Comparison of ENCODE assay signal across 18 cellular contexts in genomic region chr20:32623667-32624157, GRCh38. TPM values are rescaled to one million over a fixed set of nuclear protein-coding genes. Genes with fewer than 3 reads are reported as not detected.
DNase-seq lines count a peak whose midpoint lies in the region; ATAC-seq and TF ChIP-seq lines count a peak whose summit lies in the region.
"Had no signal": no experiment of that assay in that cellular context is flagged by ENCODE, and none has a peak within 500 bp of the region (broad histone marks: within the 10 kb centered on the region; RNA-seq: fewer than 3 reads in every experiment).

No MANE protein-coding gene starts in this region.

- H3K27ac Mint-ChIP-seq in WTC11 (no peak overlapping the region), neural crest cell (ENCODE audit: unreplicated experiment) (no peak overlapping the region), immature natural killer cell (no peak overlapping the region)
- H3K27ac Mint-ChIP-seq: activated B cell treated with CpG ODN at 0.5 μM for 24 hours; activated T-helper 2 cell treated with anti-CD3 and anti-CD28 coated beads, Interferon-gamma antibody, Interleukin-2, Interleukin-4, amounts not matched to agents 10 μg/mL and 5 μg/mL and 100 μg/mL, durations not matched to agents 14 hours and 24 hours and 36 hours had no signal

- H3K4me1 ChIP-seq in SJCRH30: no peaks in the 10 kb centered on the region; the same call in 1 of the 2 replicates

- H3K9me3 Mint-ChIP-seq in WTC11: no peaks in the 10 kb centered on the region
- H3K9me3 Mint-ChIP-seq in neural crest cell: no peaks in the 10 kb centered on the region
- no peaks in the 10 kb centered on the region for H3K9me3 Mint-ChIP-seq in immature natural killer cell
- H3K9me3 Mint-ChIP-seq: activated B cell treated with CpG ODN at 0.5 μM for 24 hours; activated T-helper 2 cell treated with anti-CD3 and anti-CD28 coated beads, Interferon-gamma antibody, Interleukin-2, Interleukin-4, amounts not matched to agents 10 μg/mL and 5 μg/mL and 100 μg/mL, durations not matched to agents 14 hours and 24 hours and 36 hours; central memory CD8-positive, alpha-beta T cell had no signal

- DNase-seq in H7 (peak; percentile 88), NCI-H1105 treated with DMSO at 0.1 percent for 48 hours (lab: John Stamatoyannopoulos, UW) (peak; percentile 22), WTC11 (ENCODE audit: low spot score) (peak; percentile 59), neural crest cell (ENCODE audit: low read depth, low spot score) (no peak), immature natural killer cell (no peak), SJCRH30 (no peak)
- DNase-seq: activated B cell treated with CpG ODN at 0.5 μM for 24 hours; effector CD8-positive, alpha-beta T cell; left colon; ovary; stimulated activated CD4-positive, alpha-beta T cell treated with anti-CD3 and anti-CD28 coated beads, Interleukin-4, amount 100 ng/mL, for 4 hours; thyroid gland had no signal

- no peak overlapping the region for H3K27ac ChIP-seq in SJCRH30
- H3K27ac ChIP-seq: hepatocyte, ovary, skin epidermis, thyroid gland had no signal

- POLR2A ChIA-PET in WTC11 (lab: Charles Lee): interaction anchor here (0.5 kb wide), 1 partner anchor 27 kb away, joined by 3 read pairs; no protein-coding TSS in a partner anchor

- no peaks in the 10 kb centered on the region for H3K27me3 ChIP-seq in H7 (ENCODE audit: control insufficient read depth, insufficient read depth, low read length)
- peaks cover 32% of the 10 kb centered on the region for H3K27me3 ChIP-seq in SJCRH30
- H3K27me3 ChIP-seq: hepatocyte, ovary, thyroid gland had no signal

- CTCF ChIA-PET in WTC11 (lab: Charles Lee): interaction anchor here (0.6 to 2.5 kb wide), 5 partner anchors 19 to 108 kb away, joined by 3 to 6 read pairs (median 3); no protein-coding TSS in a partner anchor

- H3K4me1 Mint-ChIP-seq in WTC11 (peaks cover 19% of the 10 kb centered on the region), neural crest cell (peaks cover 28% of the 10 kb centered on the region), immature natural killer cell (peaks cover 12 to 13% of the 10 kb centered on the region in 2 donors)
- H3K4me1 Mint-ChIP-seq: central memory CD8-positive, alpha-beta T cell had no signal

- no peaks in the 10 kb centered on the region for H3K36me3 Mint-ChIP-seq in WTC11
- no peaks in the 10 kb centered on the region for H3K36me3 Mint-ChIP-seq in neural crest cell (ENCODE audit: low read depth)
- H3K36me3 Mint-ChIP-seq in immature natural killer cell: no peaks in the 10 kb centered on the region

- no peak overlapping the region for H3K4me3 ChIP-seq in H7 (ENCODE audit: insufficient read depth, low read depth, low read length)
- no peak overlapping the region for H3K4me3 ChIP-seq in SJCRH30
- H3K4me3 ChIP-seq: hepatocyte, ovary, skin epidermis, thyroid gland had no signal

- H3K36me3 ChIP-seq in H7 (replicated peaks; ENCODE audit: control insufficient read depth, insufficient read depth, low read length) (no peaks in the 10 kb centered on the region), SJCRH30 (no peaks in the 10 kb centered on the region)
- H3K36me3 ChIP-seq: ovary, thyroid gland had no signal

- ATAC-seq in WTC11 (peak; percentile 60), HG02642 (IDR thresholded peaks at IDR 0.05; ENCODE audit: poor library complexity, unreplicated experiment) (no peak)
- ATAC-seq: left colon had no signal

- H3K27me3 Mint-ChIP-seq in WTC11 (ENCODE audit: low read depth) (no peaks in the 10 kb centered on the region), neural crest cell (ENCODE audit: low read depth) (peaks cover 13% of the 10 kb centered on the region), immature natural killer cell (ENCODE audit: low read depth in 3 of 3) (peaks cover 0 to 7% (median 0%) of the 10 kb centered on the region in 3 donors)
- H3K27me3 Mint-ChIP-seq: central memory CD8-positive, alpha-beta T cell had no signal

- H3K4me3 Mint-ChIP-seq in WTC11: no peak overlapping the region
- no peak overlapping the region for H3K4me3 Mint-ChIP-seq in neural crest cell
- H3K4me3 Mint-ChIP-seq in immature natural killer cell: no peak overlapping the region
- H3K4me3 Mint-ChIP-seq: activated B cell treated with CpG ODN at 0.5 μM for 24 hours; central memory CD8-positive, alpha-beta T cell had no signal

- TF ChIP-seq CTCF in WTC11 (IDR thresholded peaks at IDR 0.05) (no peak), neural crest cell (conservative IDR thresholded peaks at IDR 0.05) (peak; percentile 24)

- H3K9me3 ChIP-seq in SJCRH30 (replicated peaks): no peaks in the 10 kb centered on the region
- H3K9me3 ChIP-seq: ovary, thyroid gland had no signal

TF ChIP-seq in WTC11, 78 proteins besides CTCF, POLR2A, EP300 and RAD21:
- TF ChIP-seq PRRX2 (CRISPR knock-in tag; IDR thresholded peaks at IDR 0.05) (no peak), NFE2L1 (CRISPR knock-in tag; IDR thresholded peaks at IDR 0.05) (no peak)
- TF ChIP-seq, protein P1, sequence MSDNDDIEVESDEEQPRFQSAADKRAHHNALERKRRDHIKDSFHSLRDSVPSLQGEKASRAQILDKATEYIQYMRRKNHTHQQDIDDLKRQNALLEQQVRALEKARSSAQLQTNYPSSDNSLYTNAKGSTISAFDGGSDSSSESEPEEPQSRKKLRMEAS (CRISPR knock-in tag; IDR thresholded peaks at IDR 0.05): 0 out of 2 replicates have a peak, but pooled peaks have one; percentile 20

RNA-seq across cellular contexts. Expression of gene NOL4L, which starts 38.6 kb away (rescaled TPM):
- total RNA-seq in H7 (2014; rRNA removed; shearing (Covaris generic)): 26.6 and 28.1 TPM in 2 replicates
- total RNA-seq in WTC11 (2021) (24.0 to 29.0 TPM (median 25.6 TPM) in 3 replicates), neural crest cell (52.3 and 53.6 TPM in 2 replicates)
- 10 to 100 TPM in 1 of 3 donors, 1 to 10 TPM in 2; 4.1 to 17.2 (median 9.6) TPM for polyA plus RNA-seq in immature natural killer cell
- 2.4 and 2.5 TPM in 2 replicates for total RNA-seq in SJCRH30 (2014; rRNA removed; shearing (Covaris generic))

RNA-seq across cellular contexts. Expression of gene C20orf203, which starts 50.0 kb away (rescaled TPM):
- 0.03 and 0.30 TPM in 2 replicates for total RNA-seq in H7 (2014; rRNA removed; shearing (Covaris generic))
- total RNA-seq in WTC11 (2021): 0.07 to 0.34 TPM (median 0.15 TPM) in 3 replicates
- total RNA-seq in neural crest cell: 0.26 TPM in 1 of 2 replicates, not detected in the other
- under 1 TPM in 2 of 3 donors, not detected in 1; 0.11 to 0.29 TPM for polyA plus RNA-seq in immature natural killer cell
- not detected in 2 replicates for total RNA-seq in SJCRH30 (2014; rRNA removed; shearing (Covaris generic))
- total RNA-seq: activated B cell treated with CpG ODN at 0.5 μM for 24 hours; hepatocyte; left colon; T-helper 1 cell treated with Interleukin-12 subunit alpha and Interleukin-12 subunit beta and Interleukin-4 antibody, amounts not matched to agents 30 ng/mL and 1 ng/mL, for 36 hours had no signal
- polyA plus RNA-seq: hepatocyte had no signal

Comparison
In these comparisons a context has a peak if more than half of its experiments do, and no peak if none do; other contexts are left out.
1. DNase-seq: peak in H7 (single experiment), NCI-H1105 treated with DMSO at 0.1 percent for 48 hours (single experiment) and WTC11 (single experiment); none in neural crest cell (single experiment), immature natural killer cell (0 of 3) and SJCRH30 (0 of 2).